32 cellular contexts compared by ENCODE assay signal in genomic region chr6:13314806-13315205, GRCh38.
"Had no signal": no experiment of that assay in that cellular context is flagged by ENCODE, and none has a peak within 500 bp of the region (broad histone marks: within the 10 kb centered on the region; RNA-seq: fewer than 3 reads in every experiment).

No MANE protein-coding gene starts in this region.

- H3K9me3 Mint-ChIP-seq: activated B cell treated with CpG ODN at 0.5 μM for 24 hours; activated CD4-positive, alpha-beta memory T cell treated with anti-CD3 and anti-CD28 coated beads for 36 hours; activated CD4-positive, alpha-beta T cell treated with anti-CD3 and anti-CD28 coated beads, Interleukin-2, amount 10 ng/mL, durations not matched to agents 24 days and 14 days; activated CD8-positive, alpha-beta T cell treated with anti-CD3 and anti-CD28 coated beads for 36 hours; activated naive CD4-positive, alpha-beta T cell treated with anti-CD3 and anti-CD28 coated beads for 36 hours; activated naive CD4-positive, alpha-beta T cell treated with anti-CD3 and anti-CD28 coated beads, Interleukin-2, amount 50 U/mL, for 72 hours; activated T-cell treated with anti-CD3 and anti-CD28 coated beads, Interleukin-2, amount 50 U/mL, for 4 hours; activated T-cell treated with anti-CD3 and anti-CD28 coated beads, Interleukin-2, amount 50 U/mL, for 72 hours; activated T-helper 1 cell treated with anti-CD3 and anti-CD28 coated beads, Interleukin-12 subunit alpha, Interleukin-12 subunit beta, Interleukin-2, Interleukin-4 antibody, amounts not matched to agents 30 ng/mL and 10 ng/mL and 1 ng/mL, durations not matched to agents 14 hours and 24 hours and 36 hours; activated T-helper 17 cell treated with anti-CD3 and anti-CD28 coated beads, Interleukin-2, amount 50 U/mL, for 72 hours; T-cell; T-helper 2 cell treated with Interferon-gamma antibody and Interleukin-4, amounts not matched to agents 5 μg/mL and 100 μg/mL, for 36 hours had no signal

- H3K9me3 ChIP-seq: adrenal gland, body of pancreas, breast epithelium had no signal

- ATAC-seq: activated CD8-positive, alpha-beta T cell treated with anti-CD3 and anti-CD28 coated beads for 36 hours; activated naive CD4-positive, alpha-beta T cell treated with anti-CD3 and anti-CD28 coated beads, Interleukin-2, amount 50 U/mL, for 72 hours; activated T-cell treated with anti-CD3 and anti-CD28 coated beads, Interleukin-2, amount 50 U/mL, for 4 hours; activated T-cell treated with anti-CD3 and anti-CD28 coated beads, Interleukin-2, amount 50 U/mL, for 72 hours; activated T-helper 17 cell treated with anti-CD3 and anti-CD28 coated beads, Interleukin-2, amount 50 U/mL, for 72 hours; body of pancreas; T-cell had no signal

- H3K27ac Mint-ChIP-seq: activated B cell treated with CpG ODN at 0.5 μM for 24 hours; activated CD4-positive, alpha-beta memory T cell treated with anti-CD3 and anti-CD28 coated beads for 36 hours; activated CD4-positive, alpha-beta T cell treated with anti-CD3 and anti-CD28 coated beads, Interleukin-2, amount 10 ng/mL, durations not matched to agents 24 days and 14 days; activated CD8-positive, alpha-beta T cell treated with anti-CD3 and anti-CD28 coated beads for 36 hours; activated naive CD4-positive, alpha-beta T cell treated with anti-CD3 and anti-CD28 coated beads for 36 hours; activated naive CD4-positive, alpha-beta T cell treated with anti-CD3 and anti-CD28 coated beads, Interleukin-2, amount 50 U/mL, for 72 hours; activated T-cell treated with anti-CD3 and anti-CD28 coated beads, Interleukin-2, amount 50 U/mL, for 72 hours; activated T-helper 1 cell treated with anti-CD3 and anti-CD28 coated beads, Interleukin-12 subunit alpha, Interleukin-12 subunit beta, Interleukin-2, Interleukin-4 antibody, amounts not matched to agents 30 ng/mL and 10 ng/mL and 1 ng/mL, durations not matched to agents 14 hours and 24 hours and 36 hours; activated T-helper 17 cell treated with anti-CD3 and anti-CD28 coated beads, Interleukin-2, amount 50 U/mL, for 72 hours; T-cell; T-helper 2 cell treated with Interferon-gamma antibody and Interleukin-4, amounts not matched to agents 5 μg/mL and 100 μg/mL, for 36 hours had no signal

- H3K27me3 Mint-ChIP-seq: activated B cell treated with CpG ODN at 0.5 μM for 24 hours; activated CD4-positive, alpha-beta memory T cell treated with anti-CD3 and anti-CD28 coated beads for 36 hours; activated CD4-positive, alpha-beta T cell treated with anti-CD3 and anti-CD28 coated beads, Interleukin-2, amount 10 ng/mL, durations not matched to agents 24 days and 14 days; activated CD8-positive, alpha-beta T cell treated with anti-CD3 and anti-CD28 coated beads for 36 hours; activated T-helper 17 cell treated with anti-CD3 and anti-CD28 coated beads, Interleukin-2, amount 50 U/mL, for 72 hours; T-cell had no signal

- DNase-seq: activated B cell treated with CpG ODN at 0.5 μM for 24 hours; activated CD4-positive, alpha-beta memory T cell treated with anti-CD3 and anti-CD28 coated beads for 36 hours; activated CD4-positive, alpha-beta T cell treated with anti-CD3 and anti-CD28 coated beads for 4 hours; activated CD4-positive, alpha-beta T cell treated with anti-CD3 and anti-CD28 coated beads, Interleukin-2, amount 10 ng/mL, durations not matched to agents 24 days and 14 days; activated CD4-positive, alpha-beta T cell treated with anti-CD3 and anti-CD28 coated beads, Interleukin-2, amount 50 U/mL, for 1 hour; activated CD4-positive, alpha-beta T cell treated with anti-CD3 and anti-CD28 coated beads, Interleukin-2, amount 50 U/mL, for 4 hours; activated CD4-positive, CD25-positive, alpha-beta regulatory T cell treated with anti-CD3 and anti-CD28 coated beads, Interleukin-2, amount 50 U/mL, for 72 hours; activated CD8-positive, alpha-beta memory T cell treated with anti-CD3 and anti-CD28 coated beads, Interleukin-2, amount 50 U/mL, for 4 hours; activated CD8-positive, alpha-beta T cell treated with anti-CD3 and anti-CD28 coated beads for 36 hours; activated effector memory CD4-positive, alpha-beta T cell treated with anti-CD3 and anti-CD28 coated beads, Interleukin-2, amount 50 U/mL, for 16 hours; activated gamma-delta T cell treated with Interleukin-2 at 50 U/mL for 16 hours; activated naive CD4-positive, alpha-beta T cell; activated naive CD4-positive, alpha-beta T cell treated with anti-CD3 and anti-CD28 coated beads for 36 hours; activated naive CD4-positive, alpha-beta T cell treated with anti-CD3 and anti-CD28 coated beads, Interleukin-2, amount 50 U/mL, for 16 hours; activated T-cell treated with anti-CD3 and anti-CD28 coated beads for 4 hours; activated T-cell treated with anti-CD3 and anti-CD28 coated beads, Interleukin-2, amount 50 U/mL, for 1 hour; activated T-cell treated with anti-CD3 and anti-CD28 coated beads, Interleukin-2, amount 50 U/mL, for 4 hours; activated T-cell treated with anti-CD3 and anti-CD28 coated beads, Interleukin-2, amount 50 U/mL, for 72 hours; adrenal gland; amniotic stem cell; aorta; body of pancreas; brain microvascular endothelial cell; central memory CD4-positive, alpha-beta T cell; T-cell; T-helper 2 cell; T-helper 9 cell had no signal

- H3K4me1 Mint-ChIP-seq: activated CD4-positive, alpha-beta T cell treated with anti-CD3 and anti-CD28 coated beads, Interleukin-2, amount 10 ng/mL, durations not matched to agents 24 days and 14 days; activated T-helper 17 cell treated with anti-CD3 and anti-CD28 coated beads, Interleukin-2, amount 50 U/mL, for 72 hours; T-cell had no signal

- H3K4me3 Mint-ChIP-seq: activated B cell treated with CpG ODN at 0.5 μM for 24 hours; activated CD4-positive, alpha-beta memory T cell treated with anti-CD3 and anti-CD28 coated beads for 36 hours; activated CD4-positive, alpha-beta T cell treated with anti-CD3 and anti-CD28 coated beads, Interleukin-2, amount 10 ng/mL, durations not matched to agents 24 days and 14 days; activated CD8-positive, alpha-beta T cell treated with anti-CD3 and anti-CD28 coated beads for 36 hours; activated naive CD4-positive, alpha-beta T cell treated with anti-CD3 and anti-CD28 coated beads for 36 hours; activated T-cell treated with anti-CD3 and anti-CD28 coated beads, Interleukin-2, amount 50 U/mL, for 4 hours; activated T-cell treated with anti-CD3 and anti-CD28 coated beads, Interleukin-2, amount 50 U/mL, for 72 hours; activated T-helper 1 cell treated with anti-CD3 and anti-CD28 coated beads, Interleukin-12 subunit alpha, Interleukin-12 subunit beta, Interleukin-2, Interleukin-4 antibody, amounts not matched to agents 30 ng/mL and 10 ng/mL and 1 ng/mL, durations not matched to agents 14 hours and 24 hours and 36 hours; activated T-helper 17 cell treated with anti-CD3 and anti-CD28 coated beads, Interleukin-2, amount 50 U/mL, for 72 hours; T-cell; T-helper 2 cell treated with Interferon-gamma antibody and Interleukin-4, amounts not matched to agents 5 μg/mL and 100 μg/mL, for 36 hours had no signal
